In genomic region chr10:62244785-62245595, GRCh38 we compare ENCODE assay signal across 8 cellular contexts. TPM values are rescaled to one million over a fixed set of nuclear protein-coding genes. Genes with fewer than 3 reads are reported as not detected.
DNase-seq lines count a peak whose midpoint lies in the region; ATAC-seq and TF ChIP-seq lines count a peak whose summit lies in the region.

No MANE protein-coding gene starts in this region.

- TF ChIP-seq EP300 in sigmoid colon (IDR thresholded peaks at IDR 0.05) = no peak

- no peak overlapping the region for H3K4me3 Mint-ChIP-seq in activated naive CD8-positive, alpha-beta T cell treated with anti-CD3 and anti-CD28 coated beads, Interleukin-2, amount 50 U/mL, for 24 hours

- CTCF ChIA-PET in OCI-LY7 (lab: Charles Lee; ENCODE audit: unreplicated experiment) = interaction anchor here (1.0 to 1.6 kb wide), 4 partner anchors 205 to 494 kb away, joined by 3 to 5 read pairs (median 4); no protein-coding TSS in a partner anchor

- peak; percentile 52 for ATAC-seq in GM19372 (IDR thresholded peaks at IDR 0.05; ENCODE audit: low read depth, unreplicated experiment)
- ATAC-seq in HG03520 (IDR thresholded peaks at IDR 0.05; ENCODE audit: unreplicated experiment) = peak; percentile 52
- ATAC-seq in activated naive CD8-positive, alpha-beta T cell treated with anti-CD3 and anti-CD28 coated beads, Interleukin-2, amount 50 U/mL, for 24 hours = peak; percentile 87
- ATAC-seq in heart right ventricle = peak; percentile 41 to 90 (median 84)

- no peak overlapping the region for H2AFZ ChIP-seq in OCI-LY7 (ENCODE audit: low read length)

- H3K9me3 Mint-ChIP-seq in activated naive CD8-positive, alpha-beta T cell treated with anti-CD3 and anti-CD28 coated beads, Interleukin-2, amount 50 U/mL, for 24 hours = no peaks in the 10 kb centered on the region

- peaks cover 47% of the 10 kb centered on the region; the same call in 1 of the 2 replicates for H3K79me2 ChIP-seq in OCI-LY7 (ENCODE audit: insufficient read depth, low read depth, low read length)

- no peak overlapping the region for H3K4me3 ChIP-seq in OCI-LY7 (ENCODE audit: low read depth, low read length, poor library complexity, severe bottlenecking)
- H3K4me3 ChIP-seq in heart right ventricle = peak overlapping the region in 2 of 10 donors; percentile 12 to 41
- no peak overlapping the region for H3K4me3 ChIP-seq in sigmoid colon

- peak overlapping the region; percentile 67 for H3K27ac ChIP-seq in OCI-LY7 (ENCODE audit: low read depth, low read length, poor library complexity, severe bottlenecking)
- H3K27ac ChIP-seq in heart right ventricle = peak overlapping the region in 1 of 10 donors; percentile 78
- H3K27ac ChIP-seq in sigmoid colon = peak overlapping the region in 1 of 4 donors; percentile 32

- no peaks in the 10 kb centered on the region for H3K27me3 Mint-ChIP-seq in activated naive CD8-positive, alpha-beta T cell treated with anti-CD3 and anti-CD28 coated beads, Interleukin-2, amount 50 U/mL, for 24 hours

- intact Hi-C loops in OCI-LY7 (cut with micrococcal nuclease; ENCODE audit: unreplicated experiment) = loop anchor here (1.0 to 2.0 kb wide), 5 partner anchors 207 to 494 kb away; no protein-coding TSS in a partner anchor
- intact Hi-C loops in heart right ventricle (cut with DNase I) = loop anchor here (1.0 to 10.0 kb wide), 9 partner anchors 206 to 493 kb away; no protein-coding TSS in a partner anchor
- intact Hi-C loops in sigmoid colon (cut with DNase I) = loop anchor here (1.0 to 10.0 kb wide), 3 partner anchors 207 to 1430 kb away; partner anchors contain the start of gene ARID5B

- H3K4me1 Mint-ChIP-seq in activated naive CD8-positive, alpha-beta T cell treated with anti-CD3 and anti-CD28 coated beads, Interleukin-2, amount 50 U/mL, for 24 hours = peaks cover 36% of the 10 kb centered on the region

- peaks cover 7% of the 10 kb centered on the region for H3K36me3 ChIP-seq in OCI-LY7 (ENCODE audit: insufficient read depth, low read length)
- no peaks in the 10 kb centered on the region for H3K36me3 ChIP-seq in heart right ventricle
- H3K36me3 ChIP-seq in sigmoid colon = no peaks in the 10 kb centered on the region

- peak overlapping the region; percentile 69 for H3K4me2 ChIP-seq in OCI-LY7 (ENCODE audit: low read length)

- TF ChIP-seq POLR2A in sigmoid colon (IDR thresholded peaks at IDR 0.05) = no peak

- 0 out of 2 replicates have a peak, but pooled peaks cover 3% of the 10 kb centered on the region for H3K9me3 ChIP-seq in OCI-LY7 (ENCODE audit: low read length)
- H3K9me3 ChIP-seq in heart right ventricle = no peaks in the 10 kb centered on the region
- no peaks in the 10 kb centered on the region for H3K9me3 ChIP-seq in sigmoid colon

- POLR2A ChIA-PET in OCI-LY7 (lab: Charles Lee) = interaction anchor here (0.6 to 3.2 kb wide), 16 partner anchors 9 to 1453 kb away, joined by 3 to 29 read pairs (median 4); partner anchors contain the start of gene ARID5B

- no peak overlapping the region for H3K27ac Mint-ChIP-seq in activated naive CD8-positive, alpha-beta T cell treated with anti-CD3 and anti-CD28 coated beads, Interleukin-2, amount 50 U/mL, for 24 hours

- H3K36me3 Mint-ChIP-seq in activated naive CD8-positive, alpha-beta T cell treated with anti-CD3 and anti-CD28 coated beads, Interleukin-2, amount 50 U/mL, for 24 hours (ENCODE audit: low read depth) = no peaks in the 10 kb centered on the region

- no peaks in the 10 kb centered on the region for H4K20me1 ChIP-seq in OCI-LY7 (ENCODE audit: insufficient read depth, low read length)

- no peaks in the 10 kb centered on the region for H3K27me3 ChIP-seq in heart right ventricle
- H3K27me3 ChIP-seq in sigmoid colon = no peaks in the 10 kb centered on the region

- peak; percentile 84 for DNase-seq in DMS53 (lab: John Stamatoyannopoulos, UW)
- DNase-seq in OCI-LY7 (ENCODE audit: low spot score) = peak; percentile 86
- DNase-seq in activated naive CD8-positive, alpha-beta T cell treated with anti-CD3 and anti-CD28 coated beads, Interleukin-2, amount 50 U/mL, for 24 hours = peak; percentile 34
- peak in 1 of 2 donors; percentile 70 for DNase-seq in heart right ventricle
- DNase-seq in sigmoid colon = no peak
- DNase-seq in AG08396 (ENCODE audit: low spot score) = no peak

- no peaks in the 10 kb centered on the region for H3K9me2 ChIP-seq in OCI-LY7 (ENCODE audit: insufficient read depth, low read length)

- peaks cover 26% of the 10 kb centered on the region for H3K4me1 ChIP-seq in OCI-LY7 (ENCODE audit: insufficient read depth, low read length, poor library complexity, severe bottlenecking)
- H3K4me1 ChIP-seq in heart right ventricle = peaks cover 0 to 32% (median 3%) of the 10 kb centered on the region in 9 donors
- H3K4me1 ChIP-seq in sigmoid colon = peaks cover 0 to 23% (median 6%) of the 10 kb centered on the region in 4 donors

- 32 to 36% methylated on average over 5 of the region's 5 CpGs for WGBS in heart right ventricle, 2 donors
- 19 to 32% methylated on average over 5 of the region's 5 CpGs for WGBS in sigmoid colon, 2 donors

- BruUV-seq in OCI-LY7 (replicated peaks; lab: Mats Ljungman, UMichigan) = no TSS peak

- peak; percentile 99 for TF ChIP-seq CTCF in OCI-LY7 (conservative IDR thresholded peaks at IDR 0.05; ENCODE audit: low read length)
- peak; percentile 70 to 95 (median 91) for TF ChIP-seq CTCF in heart right ventricle (IDR thresholded peaks at IDR 0.05)
- peak; percentile 75 to 89 (median 80) for TF ChIP-seq CTCF in sigmoid colon (IDR thresholded peaks at IDR 0.05)

RNA-seq across cellular contexts. Expression of gene RTKN2, which starts 23.7 kb away (rescaled TPM):
- 19.8 and 20.4 TPM in 2 replicates for total RNA-seq in OCI-LY7 (2014; rRNA removed; shearing (Covaris generic))
- total RNA-seq in OCI-LY7 (2022) (12.3 and 15.4 TPM in 2 replicates), heart right ventricle (under 1 TPM in 7 of 10 donors, not detected in 3; 0.05 to 0.30 (median 0.14) TPM), sigmoid colon (not detected)
- polyA plus RNA-seq in heart right ventricle (under 1 TPM in 1 of 2 donors, not detected in 1; 0.01 TPM), sigmoid colon (1 to 10 TPM in 2 of 3 donors, under 1 TPM in 1; 0.60 to 2.0 (median 1.2) TPM)

Comparison
In these comparisons a context has a peak if more than half of its experiments do, and no peak if none do; other contexts are left out.
1. DNase-seq: peak in DMS53 (single experiment), OCI-LY7 (single experiment) and activated naive CD8-positive, alpha-beta T cell treated with anti-CD3 and anti-CD28 coated beads, Interleukin-2, amount 50 U/mL, for 24 hours (single experiment); none in sigmoid colon (single experiment) and AG08396 (single experiment).
2. RNA of gene RTKN2, which starts 23.7 kb away (total RNA-seq): 12.3 to 20.4 TPM in OCI-LY7; 0.05 to 0.30 TPM in heart right ventricle and not detected in sigmoid colon; every median in the first group is over 10 times any median in the second.
3. Peak in every context shown above with its lines, with median percentiles within 50 percentile points of each other: ATAC-seq and CTCF ChIP-seq.